27 cellular contexts compared by ENCODE assay signal in the genomic region with DNA sequence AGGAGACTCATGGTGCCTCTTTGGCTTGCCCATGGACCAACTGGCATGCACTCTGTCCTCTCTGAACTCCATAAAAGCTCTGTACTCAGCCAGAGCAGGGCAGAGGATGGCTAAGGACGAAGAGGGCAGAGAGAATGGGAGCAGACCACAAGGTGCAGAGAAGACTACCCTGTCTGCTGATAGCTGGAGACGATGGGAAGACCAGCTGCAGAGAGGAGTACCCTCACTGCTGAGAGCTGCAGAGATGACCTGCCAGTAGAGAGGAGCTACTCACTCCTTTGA.
"Had no signal": no experiment of that assay in that cellular context is flagged by ENCODE, and none has a peak within 500 bp of the region (broad histone marks: within the 10 kb centered on the region; RNA-seq: fewer than 3 reads in every experiment).

No MANE protein-coding gene starts in this region.

- H3K36me3 ChIP-seq: adrenal gland had no signal

- H3K27me3 Mint-ChIP-seq: activated T-cell treated with anti-CD3 and anti-CD28 coated beads, Interleukin-2, amount 50 U/mL, for 24 hours; central memory CD8-positive, alpha-beta T cell; dendritic cell treated with granulocyte-macrophage colony-stimulating factor and Interleukin-4, amounts not matched to agents 40 ng/mL and 50 ng/mL, for 4 days had no signal

- H3K27ac Mint-ChIP-seq: activated CD4-positive, alpha-beta memory T cell treated with anti-CD3 and anti-CD28 coated beads, Interleukin-2, amount 10 ng/mL, durations not matched to agents 7 days and 5 days; activated naive CD4-positive, alpha-beta T cell treated with anti-CD3 and anti-CD28 coated beads, Interleukin-2, amount 10 ng/mL, durations not matched to agents 7 days and 5 days; activated naive CD4-positive, alpha-beta T cell treated with anti-CD3 and anti-CD28 coated beads, Interleukin-2, amount 50 U/mL, for 72 hours; activated T-cell treated with anti-CD3 and anti-CD28 coated beads, Interleukin-2, amount 50 U/mL, for 24 hours; activated T-cell treated with anti-CD3 and anti-CD28 coated beads, Interleukin-2, amount 50 U/mL, for 72 hours; dendritic cell treated with granulocyte-macrophage colony-stimulating factor and Interleukin-4, amounts not matched to agents 40 ng/mL and 50 ng/mL, for 4 days; endodermal cell had no signal

- H3K4me1 ChIP-seq: body of pancreas had no signal

- H3K9me3 Mint-ChIP-seq: activated CD4-positive, alpha-beta memory T cell treated with anti-CD3 and anti-CD28 coated beads, Interleukin-2, amount 10 ng/mL, durations not matched to agents 7 days and 5 days; activated naive CD4-positive, alpha-beta T cell treated with anti-CD3 and anti-CD28 coated beads, Interleukin-2, amount 10 ng/mL, durations not matched to agents 7 days and 5 days; activated naive CD4-positive, alpha-beta T cell treated with anti-CD3 and anti-CD28 coated beads, Interleukin-2, amount 50 U/mL, for 72 hours; activated T-cell treated with anti-CD3 and anti-CD28 coated beads, Interleukin-2, amount 50 U/mL, for 24 hours; activated T-cell treated with anti-CD3 and anti-CD28 coated beads, Interleukin-2, amount 50 U/mL, for 72 hours; central memory CD8-positive, alpha-beta T cell; dendritic cell treated with granulocyte-macrophage colony-stimulating factor and Interleukin-4, amounts not matched to agents 40 ng/mL and 50 ng/mL, for 4 days; endodermal cell had no signal

- H3K4me3 Mint-ChIP-seq: activated CD4-positive, alpha-beta memory T cell treated with anti-CD3 and anti-CD28 coated beads, Interleukin-2, amount 10 ng/mL, durations not matched to agents 7 days and 5 days; activated naive CD4-positive, alpha-beta T cell treated with anti-CD3 and anti-CD28 coated beads, Interleukin-2, amount 10 ng/mL, durations not matched to agents 7 days and 5 days; activated T-cell treated with anti-CD3 and anti-CD28 coated beads, Interleukin-2, amount 50 U/mL, for 24 hours; activated T-cell treated with anti-CD3 and anti-CD28 coated beads, Interleukin-2, amount 50 U/mL, for 72 hours; central memory CD8-positive, alpha-beta T cell; dendritic cell treated with granulocyte-macrophage colony-stimulating factor and Interleukin-4, amounts not matched to agents 40 ng/mL and 50 ng/mL, for 4 days; endodermal cell had no signal

- H3K9me3 ChIP-seq: adrenal gland, body of pancreas had no signal

- H3K27ac ChIP-seq: adrenal gland, body of pancreas, coronary artery, dorsolateral prefrontal cortex had no signal

- ATAC-seq: activated naive CD4-positive, alpha-beta T cell treated with anti-CD3 and anti-CD28 coated beads, Interleukin-2, amount 50 U/mL, for 72 hours; activated T-cell treated with anti-CD3 and anti-CD28 coated beads, Interleukin-2, amount 50 U/mL, for 72 hours; body of pancreas; esophagus mucosa had no signal

- FAIRE-seq: frontal cortex had no signal

- H3K36me3 Mint-ChIP-seq: activated naive CD4-positive, alpha-beta T cell treated with anti-CD3 and anti-CD28 coated beads, Interleukin-2, amount 10 ng/mL, durations not matched to agents 7 days and 5 days; activated naive CD4-positive, alpha-beta T cell treated with anti-CD3 and anti-CD28 coated beads, Interleukin-2, amount 50 U/mL, for 72 hours had no signal

- DNase-seq: activated CD4-positive, alpha-beta memory T cell treated with anti-CD3 and anti-CD28 coated beads, Interleukin-2, amount 10 ng/mL, durations not matched to agents 7 days and 5 days; activated CD4-positive, alpha-beta T cell treated with anti-CD3 and anti-CD28 coated beads for 1 hour; activated CD4-positive, alpha-beta T cell treated with anti-CD3 and anti-CD28 coated beads for 4 hours; activated CD8-positive, alpha-beta memory T cell treated with anti-CD3 and anti-CD28 coated beads, Interleukin-2, amount 50 U/mL, for 48 hours; activated gamma-delta T cell; activated naive CD4-positive, alpha-beta T cell; activated naive CD4-positive, alpha-beta T cell treated with anti-CD3 and anti-CD28 coated beads, Interleukin-2, amount 10 ng/mL, durations not matched to agents 7 days and 5 days; activated T-cell treated with anti-CD3 and anti-CD28 coated beads for 4 hours; activated T-cell treated with anti-CD3 and anti-CD28 coated beads, Interleukin-2, amount 50 U/mL, for 24 hours; activated T-cell treated with anti-CD3 and anti-CD28 coated beads, Interleukin-2, amount 50 U/mL, for 72 hours; adrenal gland; amygdala; aorta; body of pancreas; dorsolateral prefrontal cortex; effector memory CD4-positive, alpha-beta T cell; foreskin fibroblast; head of caudate nucleus; T-helper 1 cell; T-helper 2 cell had no signal

- H3K27me3 ChIP-seq: adrenal gland, body of pancreas, dorsolateral prefrontal cortex had no signal

- H3K4me3 ChIP-seq: adrenal gland, body of pancreas, coronary artery, dorsolateral prefrontal cortex had no signal

- H3K4me1 Mint-ChIP-seq: endodermal cell had no signal
